ENCODE assay signal across 20 cellular contexts in the genomic region with DNA sequence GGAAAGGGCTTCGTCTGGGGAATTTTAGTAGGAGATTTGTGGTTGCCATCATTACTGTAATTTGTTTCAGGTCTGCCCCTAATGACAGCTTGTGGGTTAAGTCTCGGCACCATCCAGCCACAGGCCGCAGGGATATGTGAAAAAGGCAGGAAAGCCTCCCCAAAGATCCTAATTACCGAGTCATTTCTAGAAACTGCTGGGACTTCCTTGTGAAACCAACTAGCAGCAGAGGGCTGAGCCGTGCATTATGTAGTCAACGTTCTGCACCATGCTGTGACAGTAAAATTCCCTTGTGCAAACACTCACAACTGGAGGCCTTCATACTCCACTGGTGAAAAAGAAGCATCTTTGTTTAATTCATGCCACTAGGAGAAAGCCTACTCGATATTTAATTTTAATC.
DNase-seq lines count a peak whose midpoint lies in the region; ATAC-seq and TF ChIP-seq lines count a peak whose summit lies in the region.
"Had no signal": no experiment of that assay in that cellular context is flagged by ENCODE, and none has a peak within 500 bp of the region (broad histone marks: within the 10 kb centered on the region; RNA-seq: fewer than 3 reads in every experiment).

No MANE protein-coding gene starts in this region.

- DNase-seq in LNCaP clone FGC (ENCODE audit: low read depth) (peak; percentile 35), NCI-H345 treated with DMSO at 0.1 percent for 48 hours (lab: John Stamatoyannopoulos, UW; ENCODE audit: unreplicated experiment) (peak; percentile 87), retina (peak; percentile 79)
- no peak for DNase-seq in activated T-helper 2 cell treated with anti-CD3 and anti-CD28 coated beads, Interferon-gamma antibody, Interleukin-2, Interleukin-4, amounts not matched to agents 10 μg/mL and 5 μg/mL and 100 μg/mL, durations not matched to agents 14 hours and 24 hours and 36 hours (ENCODE audit: low spot score)
- no peak for DNase-seq in activated naive CD8-positive, alpha-beta T cell treated with anti-CD3 and anti-CD28 coated beads for 36 hours
- DNase-seq: activated CD8-positive, alpha-beta T cell treated with anti-CD3 and anti-CD28 coated beads, Interleukin-2, amount 10 ng/mL, durations not matched to agents 7 days and 5 days; erythroblast; GDM1; GOT3; midbrain; MM.1S; NCI-H524; occipital lobe; Peyer's patch had no signal

- ATAC-seq in HG02763 (IDR thresholded peaks at IDR 0.05; ENCODE audit: unreplicated experiment): no peak
- ATAC-seq: activated CD8-positive, alpha-beta T cell treated with anti-CD3 and anti-CD28 coated beads, Interleukin-2, amount 10 ng/mL, durations not matched to agents 7 days and 5 days; HepG2; sciatic nerve had no signal

- peaks cover 13% of the 10 kb centered on the region for H3K4me1 ChIP-seq in ectodermal cell (ENCODE audit: control insufficient read depth, insufficient read depth, low read length)
- H3K4me1 ChIP-seq: Peyer's patch had no signal

- peak overlapping the region; percentile 8 for H3K27ac ChIP-seq in ectodermal cell (ENCODE audit: insufficient read depth, low read depth, low read length, poor library complexity, severe bottlenecking)
- H3K27ac ChIP-seq: coronary artery, Peyer's patch, thoracic aorta had no signal

- H3K27me3 ChIP-seq in ectodermal cell (ENCODE audit: control insufficient read depth, insufficient read depth, low read length, poor library complexity, severe bottlenecking): no peaks in the 10 kb centered on the region
- H3K27me3 ChIP-seq: Peyer's patch had no signal

- no peaks in the 10 kb centered on the region for H3K36me3 Mint-ChIP-seq in activated T-helper 2 cell treated with anti-CD3 and anti-CD28 coated beads, Interferon-gamma antibody, Interleukin-2, Interleukin-4, amounts not matched to agents 10 μg/mL and 5 μg/mL and 100 μg/mL, durations not matched to agents 14 hours and 24 hours and 36 hours (ENCODE audit: low read depth)
- H3K36me3 Mint-ChIP-seq in activated naive CD8-positive, alpha-beta T cell treated with anti-CD3 and anti-CD28 coated beads for 36 hours: no peaks in the 10 kb centered on the region

- intact Hi-C loops in activated T-helper 2 cell treated with anti-CD3 and anti-CD28 coated beads, Interferon-gamma antibody, Interleukin-2, Interleukin-4, amounts not matched to agents 10 μg/mL and 5 μg/mL and 100 μg/mL, durations not matched to agents 14 hours and 24 hours and 36 hours (cut with micrococcal nuclease): no loop called here

- H3K4me1 Mint-ChIP-seq in activated T-helper 2 cell treated with anti-CD3 and anti-CD28 coated beads, Interferon-gamma antibody, Interleukin-2, Interleukin-4, amounts not matched to agents 10 μg/mL and 5 μg/mL and 100 μg/mL, durations not matched to agents 14 hours and 24 hours and 36 hours (ENCODE audit: low read depth): no peaks in the 10 kb centered on the region
- H3K4me1 Mint-ChIP-seq in activated naive CD8-positive, alpha-beta T cell treated with anti-CD3 and anti-CD28 coated beads for 36 hours: no peaks in the 10 kb centered on the region

- no peak overlapping the region for H3K4me3 Mint-ChIP-seq in activated T-helper 2 cell treated with anti-CD3 and anti-CD28 coated beads, Interferon-gamma antibody, Interleukin-2, Interleukin-4, amounts not matched to agents 10 μg/mL and 5 μg/mL and 100 μg/mL, durations not matched to agents 14 hours and 24 hours and 36 hours (ENCODE audit: low read depth)
- H3K4me3 Mint-ChIP-seq in activated naive CD8-positive, alpha-beta T cell treated with anti-CD3 and anti-CD28 coated beads for 36 hours: no peak overlapping the region
- H3K4me3 Mint-ChIP-seq: activated CD8-positive, alpha-beta T cell treated with anti-CD3 and anti-CD28 coated beads, Interleukin-2, amount 10 ng/mL, durations not matched to agents 7 days and 5 days had no signal

- TF ChIP-seq CTCF in LNCaP clone FGC (IDR thresholded peaks at IDR 0.05; ENCODE audit: control insufficient read depth, extremely low read depth, insufficient read depth): no peak

- H3K4me3 ChIP-seq in LNCaP clone FGC (ENCODE audit: low read depth, low read length): no peak overlapping the region
- H3K4me3 ChIP-seq in ectodermal cell (ENCODE audit: insufficient read depth, low read depth, low read length): no peak overlapping the region
- H3K4me3 ChIP-seq: coronary artery, Peyer's patch, thoracic aorta had no signal

- no peak overlapping the region for H3K27ac Mint-ChIP-seq in activated T-helper 2 cell treated with anti-CD3 and anti-CD28 coated beads, Interferon-gamma antibody, Interleukin-2, Interleukin-4, amounts not matched to agents 10 μg/mL and 5 μg/mL and 100 μg/mL, durations not matched to agents 14 hours and 24 hours and 36 hours
- H3K27ac Mint-ChIP-seq in activated naive CD8-positive, alpha-beta T cell treated with anti-CD3 and anti-CD28 coated beads for 36 hours: no peak overlapping the region
- H3K27ac Mint-ChIP-seq: activated CD8-positive, alpha-beta T cell treated with anti-CD3 and anti-CD28 coated beads, Interleukin-2, amount 10 ng/mL, durations not matched to agents 7 days and 5 days had no signal

- H3K27me3 Mint-ChIP-seq in activated T-helper 2 cell treated with anti-CD3 and anti-CD28 coated beads, Interferon-gamma antibody, Interleukin-2, Interleukin-4, amounts not matched to agents 10 μg/mL and 5 μg/mL and 100 μg/mL, durations not matched to agents 14 hours and 24 hours and 36 hours (ENCODE audit: low read depth): no peaks in the 10 kb centered on the region
- no peaks in the 10 kb centered on the region for H3K27me3 Mint-ChIP-seq in activated naive CD8-positive, alpha-beta T cell treated with anti-CD3 and anti-CD28 coated beads for 36 hours

- 52 to 60% methylated on average over 7 of the region's 7 CpGs for WGBS in ectodermal cell, 2 experiments

- no peaks in the 10 kb centered on the region for H3K9me3 ChIP-seq in ectodermal cell (ENCODE audit: control insufficient read depth, low read length)
- H3K9me3 ChIP-seq: Peyer's patch, thoracic aorta had no signal

- no peaks in the 10 kb centered on the region for H3K36me3 ChIP-seq in ectodermal cell (ENCODE audit: control insufficient read depth, insufficient read depth, low read length)
- H3K36me3 ChIP-seq: Peyer's patch, thoracic aorta had no signal

- peaks cover 32% of the 10 kb centered on the region for H3K9me3 Mint-ChIP-seq in activated T-helper 2 cell treated with anti-CD3 and anti-CD28 coated beads, Interferon-gamma antibody, Interleukin-2, Interleukin-4, amounts not matched to agents 10 μg/mL and 5 μg/mL and 100 μg/mL, durations not matched to agents 14 hours and 24 hours and 36 hours
- H3K9me3 Mint-ChIP-seq in activated naive CD8-positive, alpha-beta T cell treated with anti-CD3 and anti-CD28 coated beads for 36 hours: no peaks in the 10 kb centered on the region

Comparison
In these comparisons a context has a peak if more than half of its experiments do, and no peak if none do; other contexts are left out.
1. DNase-seq: peak in LNCaP clone FGC (single experiment), NCI-H345 treated with DMSO at 0.1 percent for 48 hours (single experiment) and retina (single experiment); none in activated T-helper 2 cell treated with anti-CD3 and anti-CD28 coated beads, Interferon-gamma antibody, Interleukin-2, Interleukin-4, amounts not matched to agents 10 μg/mL and 5 μg/mL and 100 μg/mL, durations not matched to agents 14 hours and 24 hours and 36 hours (single experiment) and activated naive CD8-positive, alpha-beta T cell treated with anti-CD3 and anti-CD28 coated beads for 36 hours (single experiment).